15 cellular contexts compared by ENCODE assay signal in the genomic region with DNA sequence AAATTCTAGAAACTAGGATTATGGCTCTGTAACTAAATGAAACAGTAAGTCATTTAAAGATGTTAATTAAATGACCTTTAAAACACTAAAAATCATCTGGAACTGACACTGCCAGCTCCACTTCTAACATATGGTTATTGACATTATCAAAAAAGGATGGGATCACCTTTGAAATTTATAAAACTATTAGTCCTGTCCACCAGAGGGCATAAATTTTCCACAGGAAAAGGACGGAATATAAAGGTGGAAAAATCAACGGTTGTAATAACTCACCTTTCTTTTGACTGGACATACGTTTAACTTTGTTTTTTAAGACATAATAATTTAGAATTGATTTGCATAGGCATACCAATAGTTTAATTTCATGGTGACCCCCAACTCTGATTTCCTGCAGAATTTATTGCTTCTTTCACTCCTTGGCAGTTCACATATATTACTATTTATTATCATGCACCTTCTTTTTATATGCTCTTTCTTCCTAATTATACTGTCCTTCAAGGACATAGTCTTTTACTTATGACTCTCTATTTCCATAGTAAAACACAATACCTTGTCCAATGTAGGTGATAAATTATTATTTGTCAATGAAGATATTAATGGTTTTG.
DNase-seq lines count a peak whose midpoint lies in the region; ATAC-seq, FAIRE-seq and TF ChIP-seq lines count a peak whose summit lies in the region.
"Had no signal": no experiment of that assay in that cellular context is flagged by ENCODE, and none has a peak within 500 bp of the region (broad histone marks: within the 10 kb centered on the region; RNA-seq: fewer than 3 reads in every experiment).

No MANE protein-coding gene starts in this region.

- WGBS in prostate gland, result 37% methylated on average over 3 of the region's 3 CpGs

- CTCF ChIA-PET in Panc1 (lab: Charles Lee), result no interaction called here

- FAIRE-seq in GM12892 (lab: Jason Lieb, UNC), result no peak
- FAIRE-seq: colon, keratinocyte had no signal

- DNase-seq in NCI-H2227 (lab: John Stamatoyannopoulos, UW; ENCODE audit: unreplicated experiment), result peak; percentile 20
- DNase-seq in NCI-H2227 treated with DMSO at 0.1 percent for 48 hours (lab: John Stamatoyannopoulos, UW), result no peak
- DNase-seq in Panc1 (ENCODE audit: low read depth, low spot score), result no peak
- peak; percentile 20 for DNase-seq in epithelial cell of esophagus (ENCODE audit: low read depth)
- peak; percentile 5 for DNase-seq in renal cortical epithelial cell (ENCODE audit: low read depth)
- no peak for DNase-seq in GM12892 (ENCODE audit: insufficient read length)
- no peak for DNase-seq in prostate gland (ENCODE audit: low spot score)
- DNase-seq: activated CD8-positive, alpha-beta T cell treated with anti-CD3 and anti-CD28 coated beads for 36 hours; activated gamma-delta T cell treated with Interleukin-2 at 50 U/mL for 16 hours; DND-41; NK-92 treated with Interleukin-12 subunit alpha and Interleukin-12 subunit beta, amount 100 ng/mL, for 24 hours; stimulated activated CD4-positive, alpha-beta T cell treated with anti-CD3 and anti-CD28 coated beads, Interleukin-12 subunit alpha, Interleukin-12 subunit beta, amount 100 ng/mL, for 4 hours had no signal

- no peaks in the 10 kb centered on the region for H3K27me3 ChIP-seq in Panc1 (ENCODE audit: control insufficient read depth, insufficient read depth, low read length)
- no peaks in the 10 kb centered on the region for H3K27me3 ChIP-seq in prostate gland (replicated peaks; ENCODE audit: insufficient read depth)

- H3K27ac ChIP-seq in Panc1 (ENCODE audit: low read length) (no peak overlapping the region), prostate gland (no peak overlapping the region)

- intact Hi-C loops in Panc1 (cut with micrococcal nuclease; ENCODE audit: unreplicated experiment), result no loop called here
- intact Hi-C loops in prostate gland (cut with DNase I), result no loop called here

- H3K9me3 ChIP-seq in Panc1 (ENCODE audit: control insufficient read depth, insufficient read depth, low read depth, low read length), result no peaks in the 10 kb centered on the region
- H3K9me3 ChIP-seq in prostate gland, result no peaks in the 10 kb centered on the region

- in situ Hi-C loops in Panc1 (cut with HindIII; ENCODE audit: low pct_unique_long_range_greater_than_20kb, low sequenced_read_pairs), result no loop called here

- BruUV-seq in Panc1 (replicated peaks; lab: Mats Ljungman, UMichigan), result no TSS peak

- TF ChIP-seq CTCF in Panc1 (IDR thresholded peaks at IDR 0.05) (peak; percentile 33; the same call in 1 of the 2 replicates), epithelial cell of esophagus (IDR thresholded peaks at IDR 0.05; ENCODE audit: insufficient read depth, low read depth, low read length, missing control alignments) (peak; percentile 45), prostate gland (IDR thresholded peaks at IDR 0.05) (peak in 1 of 4 experiments; percentile 33)

- no peak for ATAC-seq in Panc1
- ATAC-seq in GM18868 (IDR thresholded peaks at IDR 0.05; ENCODE audit: unreplicated experiment), result no peak
- ATAC-seq: activated CD8-positive, alpha-beta T cell treated with anti-CD3 and anti-CD28 coated beads for 36 hours had no signal

- POLR2A ChIA-PET in Panc1 (lab: Charles Lee), result no interaction called here

- no peaks in the 10 kb centered on the region for H3K4me1 ChIP-seq in Panc1 (ENCODE audit: control insufficient read depth, insufficient read depth, low read length)
- H3K4me1 ChIP-seq in prostate gland (replicated peaks), result no peaks in the 10 kb centered on the region

- H3K36me3 ChIP-seq in Panc1 (ENCODE audit: control insufficient read depth, insufficient read depth, low read length) (no peaks in the 10 kb centered on the region), prostate gland (no peaks in the 10 kb centered on the region)

- TF ChIP-seq POLR2A in GM12892 (IDR thresholded peaks at IDR 0.05; ENCODE audit: low read depth, low read length) (no peak), prostate gland (IDR thresholded peaks at IDR 0.05) (no peak)

- H3K4me3 ChIP-seq in Panc1 (ENCODE audit: low read depth in 2 of 2, low read length in 2 of 2) (no peak overlapping the region), epithelial cell of esophagus (ENCODE audit: low read length) (no peak overlapping the region), prostate gland (no peak overlapping the region)

Comparison
In these comparisons a context has a peak if more than half of its experiments do, and no peak if none do; other contexts are left out.
1. DNase-seq: peak in NCI-H2227 (single experiment), epithelial cell of esophagus (single experiment) and renal cortical epithelial cell (single experiment); none in NCI-H2227 treated with DMSO at 0.1 percent for 48 hours (single experiment), Panc1 (single experiment), GM12892 (single experiment) and prostate gland (single experiment).